16 cellular contexts compared by ENCODE assay signal in the genomic region with DNA sequence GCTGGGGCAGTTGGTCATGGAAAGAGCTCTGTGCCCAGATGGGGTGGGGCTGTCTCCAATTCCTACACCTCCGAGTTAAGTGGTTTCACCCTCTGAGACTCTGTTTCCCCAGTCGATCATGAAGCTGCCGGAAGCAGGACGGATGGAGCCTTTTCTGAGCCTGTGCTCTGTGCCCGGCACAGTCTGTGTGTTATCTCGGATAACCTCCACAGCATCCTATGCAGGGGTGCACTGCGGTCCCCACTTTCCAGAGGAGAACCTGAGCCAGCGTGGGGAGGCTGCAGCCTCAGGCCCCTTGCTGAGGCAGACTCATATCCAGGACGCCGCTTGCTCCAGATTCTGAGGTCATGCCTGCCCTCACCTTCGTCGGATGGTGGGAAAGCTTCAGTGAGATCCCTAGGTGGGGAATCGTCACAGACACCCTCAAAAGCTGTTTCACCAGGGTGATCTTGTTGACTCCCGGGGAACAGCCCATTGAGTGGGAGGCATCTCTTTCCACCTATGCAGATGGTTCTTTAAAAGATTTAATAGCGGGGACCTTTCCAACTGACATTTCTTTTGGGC. TPM values are rescaled to one million over a fixed set of nuclear protein-coding genes. Genes with fewer than 3 reads are reported as not detected.
DNase-seq lines count a peak whose midpoint lies in the region; ATAC-seq and TF ChIP-seq lines count a peak whose summit lies in the region.
"Had no signal": no experiment of that assay in that cellular context is flagged by ENCODE, and none has a peak within 500 bp of the region (broad histone marks: within the 10 kb centered on the region; RNA-seq: fewer than 3 reads in every experiment).

No MANE protein-coding gene starts in this region.

- POLR2A ChIA-PET in T-cell (lab: Charles Lee) = no interaction called here

- TF ChIP-seq CTCF in left ventricle myocardium inferior (IDR thresholded peaks at IDR 0.05; ENCODE audit: borderline replicate concordance) (no peak), right atrium auricular region (IDR thresholded peaks at IDR 0.05) (no peak), chondrocyte (IDR thresholded peaks at IDR 0.05) (no peak), omental fat pad (IDR thresholded peaks at IDR 0.05) (no peak), upper lobe of right lung (IDR thresholded peaks at IDR 0.05) (no peak)

- H3K4me1 ChIP-seq in left ventricle myocardium inferior (no peaks in the 10 kb centered on the region), right atrium auricular region (no peaks in the 10 kb centered on the region), upper lobe of right lung (no peaks in the 10 kb centered on the region)

- H3K9me3 ChIP-seq in left ventricle myocardium inferior (replicated peaks) (no peaks in the 10 kb centered on the region), right atrium auricular region (no peaks in the 10 kb centered on the region), upper lobe of right lung (no peaks in the 10 kb centered on the region)

- H3K4me3 ChIP-seq in left ventricle myocardium inferior (no peak overlapping the region), right atrium auricular region (no peak overlapping the region), upper lobe of right lung (no peak overlapping the region)

- intact Hi-C loops in left ventricle myocardium inferior (cut with micrococcal nuclease) (no loop called here), upper lobe of right lung (cut with DNase I) (no loop called here)

- H3K36me3 ChIP-seq in left ventricle myocardium inferior (no peaks in the 10 kb centered on the region), right atrium auricular region (no peaks in the 10 kb centered on the region), upper lobe of right lung (no peaks in the 10 kb centered on the region)

- ATAC-seq in omental fat pad (ENCODE audit: low FRiP score) = no peak
- no peak for ATAC-seq in upper lobe of right lung
- no peak for ATAC-seq in T-cell (replicated peaks in 1 of 4)
- ATAC-seq: Panc1 had no signal

- peaks cover 22% of the 10 kb centered on the region for H3K27me3 ChIP-seq in left ventricle myocardium inferior (ENCODE audit: low read depth)
- no peaks in the 10 kb centered on the region for H3K27me3 ChIP-seq in right atrium auricular region
- H3K27me3 ChIP-seq in upper lobe of right lung = no peaks in the 10 kb centered on the region

- CTCF ChIA-PET in T-cell (lab: Charles Lee) = no interaction called here

- H3K4me3 Mint-ChIP-seq in chondrocyte (ENCODE audit: unreplicated experiment) = no peak overlapping the region
- no peak overlapping the region for H3K4me3 Mint-ChIP-seq in T-cell
- H3K4me3 Mint-ChIP-seq: CD4-positive, alpha-beta T cell had no signal

- peaks cover 38% of the 10 kb centered on the region for H3K4me1 Mint-ChIP-seq in chondrocyte (ENCODE audit: low read depth)
- H3K4me1 Mint-ChIP-seq in T-cell = no peaks in the 10 kb centered on the region

- H3K9me3 Mint-ChIP-seq in chondrocyte (ENCODE audit: low read depth) (no peaks in the 10 kb centered on the region), T-cell (no peaks in the 10 kb centered on the region)
- H3K9me3 Mint-ChIP-seq: CD4-positive, alpha-beta T cell had no signal

- H3K27ac ChIP-seq in left ventricle myocardium inferior (replicated peaks) = no peak overlapping the region
- H3K27ac ChIP-seq in right atrium auricular region = no peak overlapping the region
- no peak overlapping the region for H3K27ac ChIP-seq in upper lobe of right lung

- H3K27ac Mint-ChIP-seq in chondrocyte (ENCODE audit: unreplicated experiment) (no peak overlapping the region), T-cell (no peak overlapping the region)
- H3K27ac Mint-ChIP-seq: CD4-positive, alpha-beta T cell had no signal

- no peaks in the 10 kb centered on the region for H3K36me3 Mint-ChIP-seq in chondrocyte (ENCODE audit: low read depth)
- H3K36me3 Mint-ChIP-seq in T-cell = no peaks in the 10 kb centered on the region

- H3K27me3 Mint-ChIP-seq in chondrocyte (ENCODE audit: low read depth) = no peaks in the 10 kb centered on the region
- H3K27me3 Mint-ChIP-seq in T-cell = peaks cover 0 to 8% of the 10 kb centered on the region in 2 donors

- DNase-seq in left ventricle myocardium inferior (peak; percentile 0), right atrium auricular region (ENCODE audit: low spot score) (no peak), chondrocyte (ENCODE audit: low spot score) (peak; percentile 68), omental fat pad (ENCODE audit: low spot score) (peak; percentile 21), upper lobe of right lung (peak; percentile 31), SK-N-DZ (ENCODE audit: low spot score) (no peak), T-cell (no peak)
- DNase-seq: AML-193; CD4-positive, alpha-beta T cell; DMS79; MV-4-11; NCI-H1417 treated with DMSO at 0.1 percent for 48 hours; NCI-H2029; NCI-H2171 treated with DMSO at 0.1 percent for 48 hours; NCI-H82 had no signal

RNA-seq across cellular contexts. Expression of a gene that starts 6.9 kb away (rescaled TPM):
- total RNA-seq in left ventricle myocardium inferior (13.9 TPM), right atrium auricular region (10 to 100 TPM; 10.9 to 22.0 TPM), chondrocyte (2,235 to 2,410 TPM (median 2,315 TPM) in 3 replicates), omental fat pad (10 to 100 TPM; 13.3 to 55.0 (median 27.0) TPM), upper lobe of right lung (37.8 TPM), T-cell (1 to 10 TPM in 4 of 5 donors, under 1 TPM in 1; 0.18 to 2.3 (median 1.7) TPM)
- polyA plus RNA-seq in SK-N-DZ (2014; cell fraction: cytosol; rRNA removed) = not detected in 2 replicates
- not detected in 2 replicates for polyA plus RNA-seq in SK-N-DZ (2014; cell fraction: nucleus; rRNA removed)

Comparison
In these comparisons a context has a peak if more than half of its experiments do, and no peak if none do; other contexts are left out.
1. DNase-seq: peak in left ventricle myocardium inferior (single experiment), chondrocyte (single experiment), omental fat pad (single experiment) and upper lobe of right lung (single experiment); none in right atrium auricular region (single experiment), SK-N-DZ (single experiment) and T-cell (0 of 34).
2. RNA of a gene that starts 6.9 kb away (total RNA-seq): 2,235 to 2,410 TPM in chondrocyte; 37.8 TPM in upper lobe of right lung (single experiment), 13.3 to 55.0 TPM in omental fat pad, 10.9 to 22.0 TPM in right atrium auricular region, 13.9 TPM in left ventricle myocardium inferior (single experiment) and 0.18 to 2.3 TPM in T-cell; every median in the first group is over 10 times any median in the second.